Comparison of ENCODE assay signal across 10 cellular contexts in genomic region chr22:19890502-19891349, GRCh38. TPM values are rescaled to one million over a fixed set of nuclear protein-coding genes. Genes with fewer than 3 reads are reported as not detected.
DNase-seq lines count a peak whose midpoint lies in the region; ATAC-seq and TF ChIP-seq lines count a peak whose summit lies in the region.
"Had no signal": no experiment of that assay in that cellular context is flagged by ENCODE, and none has a peak within 500 bp of the region (broad histone marks: within the 10 kb centered on the region; RNA-seq: fewer than 3 reads in every experiment).

No MANE protein-coding gene starts in this region.

- peaks cover 2% of the 10 kb centered on the region for H3K36me3 Mint-ChIP-seq in T-helper 17 cell (ENCODE audit: low read depth)

- H3K27me3 ChIP-seq in right lobe of liver (no peaks in the 10 kb centered on the region), upper lobe of left lung (no peaks in the 10 kb centered on the region)
- H3K27me3 ChIP-seq: ascending aorta had no signal

- ATAC-seq in T-helper 17 cell: no peak
- ATAC-seq in right lobe of liver: no peak
- no peak for ATAC-seq in upper lobe of left lung (ENCODE audit: low FRiP score in 2 of 2)
- ATAC-seq in HG03039 (IDR thresholded peaks at IDR 0.05; ENCODE audit: unreplicated experiment): no peak

- WGBS in right lobe of liver (ENCODE audit: insufficient coverage, low coverage, low lambda C conversion rate, missing lambda C conversion rate): no CpG with 5 or more reads among the region's 20 CpGs
- WGBS in upper lobe of left lung, 2 donors: 80 to 93% methylated on average over 5 to 19 of the region's 20 CpGs

- H3K4me1 Mint-ChIP-seq in T-helper 17 cell: peaks cover 38% of the 10 kb centered on the region

- TF ChIP-seq POLR2A in right lobe of liver (IDR thresholded peaks at IDR 0.05) (no peak), upper lobe of left lung (IDR thresholded peaks at IDR 0.05) (no peak)

- DNase-seq in Ammon's horn (ENCODE audit: low spot score) (peak; percentile 30), Daoy (ENCODE audit: low read depth) (peak; percentile 46), T-helper 17 cell (peak in 1 of 3 donors; percentile 1), right lobe of liver (peak in 2 of 3 donors; percentile 16 to 46), upper lobe of left lung (no peak), retina (no peak), islet precursor cell (no peak)

- H3K27ac ChIP-seq in right lobe of liver (no peak overlapping the region), upper lobe of left lung (peak overlapping the region in 2 of 4 donors; percentile 46 to 61)
- H3K27ac ChIP-seq: ascending aorta had no signal

- peaks cover 0 to 6% (median 0%) of the 10 kb centered on the region in 4 donors for H3K4me1 ChIP-seq in right lobe of liver
- H3K4me1 ChIP-seq in upper lobe of left lung: peaks cover 26 to 42% (median 33%) of the 10 kb centered on the region in 4 donors
- H3K4me1 ChIP-seq: ascending aorta had no signal

- peak overlapping the region; percentile 97 for H3K27ac Mint-ChIP-seq in T-helper 17 cell

- H3K36me3 ChIP-seq in right lobe of liver (peaks cover 0 to 19% (median 2%) of the 10 kb centered on the region in 4 donors), upper lobe of left lung (peaks cover 0 to 29% (median 12%) of the 10 kb centered on the region in 4 donors)

- no peaks in the 10 kb centered on the region for H3K27me3 Mint-ChIP-seq in T-helper 17 cell
- H3K27me3 Mint-ChIP-seq: stimulated activated naive B cell treated with anti-CD40 and anti-IgM and Interleukin-4, amounts not matched to agents 10 μg/mL and 1 μg/mL and 100 μg/mL, for 72 hours had no signal

- H3K9me3 ChIP-seq in T-helper 17 cell (ENCODE audit: control insufficient read depth, low read length, poor library complexity, severe bottlenecking) (no peaks in the 10 kb centered on the region), right lobe of liver (no peaks in the 10 kb centered on the region), upper lobe of left lung (no peaks in the 10 kb centered on the region)
- H3K9me3 ChIP-seq: ascending aorta had no signal

- H3K4me3 Mint-ChIP-seq in T-helper 17 cell: peak overlapping the region; percentile 87

- no peak for TF ChIP-seq EP300 in upper lobe of left lung (IDR thresholded peaks at IDR 0.05)

- no peak for TF ChIP-seq CTCF in right lobe of liver (IDR thresholded peaks at IDR 0.05)
- TF ChIP-seq CTCF in upper lobe of left lung (IDR thresholded peaks at IDR 0.05): no peak

- intact Hi-C loops in right lobe of liver (cut with DNase I): loop anchor here in 1 of 2 donors (10.0 kb wide), 1 partner anchor 106 kb away; no protein-coding TSS in a partner anchor

- H3K4me3 ChIP-seq in right lobe of liver (no peak overlapping the region), upper lobe of left lung (no peak overlapping the region)
- H3K4me3 ChIP-seq: ascending aorta had no signal

RNA-seq across cellular contexts. Expression of gene GNB1L, which starts 36.1 kb away (rescaled TPM):
- 16.1 and 17.0 TPM in 2 replicates for total RNA-seq in Daoy (2014; rRNA removed; shearing (Covaris generic))
- total RNA-seq in T-helper 17 cell (1 to 10 TPM; 5.0 to 6.2 TPM), right lobe of liver (1 to 10 TPM; 1.4 to 3.2 (median 2.7) TPM), upper lobe of left lung (10 to 100 TPM in 1 of 6 donors, 1 to 10 TPM in 4, under 1 TPM in 1; 0.78 to 11.1 (median 6.8) TPM)

RNA-seq across cellular contexts. Expression of gene RTL10, which starts 36.1 kb away (rescaled TPM):
- total RNA-seq in Daoy (2014; rRNA removed; shearing (Covaris generic)): 8.2 and 11.2 TPM in 2 replicates
- total RNA-seq in T-helper 17 cell (10 to 100 TPM; 12.4 to 13.1 TPM), right lobe of liver (1 to 10 TPM; 6.4 to 9.1 (median 6.6) TPM), upper lobe of left lung (10 to 100 TPM; 16.4 to 27.4 (median 24.1) TPM)

RNA-seq across cellular contexts. Expression of gene COMT, which starts 50.8 kb away (rescaled TPM):
- total RNA-seq in Daoy (2014; rRNA removed; shearing (Covaris generic)): 128 and 166 TPM in 2 replicates
- total RNA-seq in T-helper 17 cell (10 to 100 TPM; 28.2 to 37.3 TPM), right lobe of liver (100 to 1,000 TPM; 144 to 270 (median 200) TPM), upper lobe of left lung (100 to 1,000 TPM; 136 to 475 (median 272) TPM)

RNA-seq across cellular contexts. Expression of gene TXNRD2, which starts 50.9 kb away (rescaled TPM):
- 31.9 and 40.2 TPM in 2 replicates for total RNA-seq in Daoy (2014; rRNA removed; shearing (Covaris generic))
- total RNA-seq in T-helper 17 cell (10 to 100 TPM; 16.8 to 25.6 TPM), right lobe of liver (10 to 100 TPM; 35.9 to 47.8 (median 44.3) TPM), upper lobe of left lung (10 to 100 TPM; 29.6 to 78.6 (median 49.3) TPM)

Comparison
In these comparisons a context has a peak if more than half of its experiments do, and no peak if none do; other contexts are left out.
1. DNase-seq: peak in Ammon's horn (single experiment), Daoy (single experiment) and right lobe of liver (2 of 3); none in upper lobe of left lung (0 of 2), retina (single experiment) and islet precursor cell (single experiment).